Comparison of ENCODE assay signal across 26 cellular contexts in the genomic region with DNA sequence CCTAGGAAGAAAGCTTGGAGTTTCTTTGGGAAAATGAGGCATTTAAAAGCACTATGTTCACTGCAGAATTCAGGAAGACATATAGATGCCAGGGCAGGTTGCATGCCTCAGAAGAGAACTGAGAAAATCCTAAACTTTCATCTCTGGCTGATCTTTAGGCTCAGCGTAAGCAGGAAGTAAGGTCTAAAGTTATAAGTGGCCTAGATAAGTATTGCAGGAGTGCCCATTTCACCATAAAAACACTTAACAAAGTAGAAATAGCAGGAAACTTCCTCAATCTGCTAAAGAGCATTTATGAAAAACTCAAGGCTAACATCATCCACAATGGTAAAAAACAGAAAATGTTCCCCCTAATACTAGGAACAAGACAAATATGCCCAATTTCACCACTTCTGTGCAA.
"Had no signal": no experiment of that assay in that cellular context is flagged by ENCODE, and none has a peak within 500 bp of the region (broad histone marks: within the 10 kb centered on the region; RNA-seq: fewer than 3 reads in every experiment).

No MANE protein-coding gene starts in this region.

- H3K27me3 Mint-ChIP-seq: naive B cell; progenitor cell of endocrine pancreas; stimulated activated memory B cell treated with anti-CD40 and anti-IgM and Interleukin-4, amounts not matched to agents 10 μg/mL and 1 μg/mL and 100 μg/mL, for 72 hours; stimulated activated naive CD8-positive, alpha-beta T cell treated with anti-CD3 and anti-CD28 coated beads, Interleukin-15, amount 100 ng/mL, for 72 hours had no signal

- H3K27me3 ChIP-seq: ovary, right atrium auricular region, right lobe of liver, tibial nerve, upper lobe of left lung, vagina had no signal

- H3K4me3 Mint-ChIP-seq: immature natural killer cell; naive B cell; natural killer cell; nephron progenitor cell; stimulated activated memory B cell treated with anti-CD40 and anti-IgM and Interleukin-4, amounts not matched to agents 10 μg/mL and 1 μg/mL and 100 μg/mL, for 72 hours; stimulated activated naive CD8-positive, alpha-beta T cell treated with anti-CD3 and anti-CD28 coated beads, Interleukin-15, amount 100 ng/mL, for 72 hours had no signal

- H3K4me1 Mint-ChIP-seq: immature natural killer cell; naive B cell; natural killer cell; stimulated activated memory B cell treated with anti-CD40 and anti-IgM and Interleukin-4, amounts not matched to agents 10 μg/mL and 1 μg/mL and 100 μg/mL, for 72 hours; stimulated activated naive CD8-positive, alpha-beta T cell treated with anti-CD3 and anti-CD28 coated beads, Interleukin-15, amount 100 ng/mL, for 72 hours had no signal

- H3K9me3 Mint-ChIP-seq: nephron progenitor cell had no signal

- H3K4me3 ChIP-seq: lower lobe of right lung, ovary, right atrium auricular region, right lobe of liver, smooth muscle cell, tibial nerve, upper lobe of left lung, vagina had no signal

- H3K36me3 ChIP-seq: lower lobe of right lung, ovary, right atrium auricular region, right lobe of liver, tibial nerve, upper lobe of left lung, vagina had no signal

- ATAC-seq: left lobe of liver; natural killer cell; right lobe of liver; stimulated activated memory B cell treated with anti-CD40 and anti-IgM and Interleukin-4, amounts not matched to agents 10 μg/mL and 1 μg/mL and 100 μg/mL, for 72 hours; stimulated activated naive CD8-positive, alpha-beta T cell treated with anti-CD3 and anti-CD28 coated beads, Interleukin-15, amount 100 ng/mL, for 72 hours had no signal

- H3K4me2 ChIP-seq: smooth muscle cell had no signal

- H3K27ac ChIP-seq: lower lobe of right lung, ovary, right atrium auricular region, right lobe of liver, tibial nerve, upper lobe of left lung, vagina had no signal

- H3K27ac Mint-ChIP-seq: immature natural killer cell; naive B cell; natural killer cell; nephron progenitor cell; progenitor cell of endocrine pancreas; stimulated activated memory B cell treated with anti-CD40 and anti-IgM and Interleukin-4, amounts not matched to agents 10 μg/mL and 1 μg/mL and 100 μg/mL, for 72 hours; stimulated activated naive CD8-positive, alpha-beta T cell treated with anti-CD3 and anti-CD28 coated beads, Interleukin-15, amount 100 ng/mL, for 72 hours had no signal

- H3K36me3 Mint-ChIP-seq: immature natural killer cell; naive B cell; natural killer cell; stimulated activated memory B cell treated with anti-CD40 and anti-IgM and Interleukin-4, amounts not matched to agents 10 μg/mL and 1 μg/mL and 100 μg/mL, for 72 hours had no signal

- H3K9me3 ChIP-seq: lower lobe of right lung, ovary, right atrium auricular region, right lobe of liver, tibial nerve, upper lobe of left lung, vagina had no signal

- H3K4me1 ChIP-seq: right atrium auricular region, right lobe of liver, tibial nerve, vagina had no signal

- DNase-seq: hypothalamus; immature natural killer cell; kidney; lower lobe of right lung; mammary epithelial cell; mesenchymal stem cell; naive B cell; natural killer cell; nephron progenitor cell; ovary; right lobe of liver; stimulated activated CD4-positive, alpha-beta T cell treated with anti-CD3 and anti-CD28 coated beads, Interleukin-1b, Interleukin-23, amount 100 ng/mL, for 48 hours; stimulated activated CD4-positive, alpha-beta T cell treated with anti-CD3 and anti-CD28 coated beads, Interleukin-2, amount 100 ng/mL, for 48 hours; stimulated activated CD4-positive, alpha-beta T cell treated with anti-CD3 and anti-CD28 coated beads, Interleukin-4, amount 100 ng/mL, for 4 hours; stimulated activated CD8-positive, alpha-beta memory T cell treated with anti-CD3 and anti-CD28 coated beads, Interleukin-4, amount 100 ng/mL, for 48 hours; stimulated activated naive CD4-positive, alpha-beta T cell treated with Interleukin-2 at 50 U/mL for 16 hours; stimulated activated naive CD8-positive, alpha-beta T cell treated with anti-CD3 and anti-CD28 coated beads, Interleukin-15, amount 100 ng/mL, for 72 hours; substantia nigra; upper lobe of left lung had no signal
